In the genomic region with DNA sequence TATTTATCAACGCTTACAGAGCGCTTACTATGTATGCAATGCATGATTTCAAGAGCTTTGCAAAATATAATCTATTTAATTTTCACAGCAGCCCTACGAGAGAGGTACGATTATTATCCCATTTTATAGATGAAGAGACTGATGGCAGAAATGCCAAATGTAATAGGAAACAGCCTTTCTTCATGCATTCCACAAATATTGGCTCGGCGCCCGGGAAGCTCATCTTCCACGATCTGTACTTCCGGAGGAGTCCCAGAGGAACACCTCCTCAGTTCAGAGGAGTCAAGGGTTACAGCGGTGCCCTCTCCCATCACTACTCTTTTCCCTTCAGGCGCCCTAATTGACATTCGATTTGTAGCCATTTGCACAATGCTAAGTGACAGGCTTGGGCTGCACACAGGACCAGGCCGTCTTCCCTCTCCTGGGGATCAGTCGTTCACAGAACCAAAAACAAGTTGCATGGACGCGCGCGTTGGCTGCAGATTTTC, we compare ENCODE assay signal across 8 cellular contexts. TPM values are rescaled to one million over a fixed set of nuclear protein-coding genes. Genes with fewer than 3 reads are reported as not detected.
A peak's percentile ranks its signal among the peaks of the same experiment; 100 is the strongest.
DNase-seq lines count a peak whose midpoint lies in the region; ATAC-seq and TF ChIP-seq lines count a peak whose summit lies in the region.

No MANE protein-coding gene starts in this region.

- intact Hi-C loops in A673 (cut with micrococcal nuclease; ENCODE audit: unreplicated experiment) (loop anchor here (1.0 to 10.0 kb wide), 2 partner anchors 254 to 385 kb away; a partner anchor contains a TSS), MCF 10A (cut with micrococcal nuclease) (loop anchor here (1.0 to 5.0 kb wide), 3 partner anchors 65 to 273 kb away; a partner anchor contains a TSS), right lobe of liver (cut with DNase I) (loop anchor here (5.0 kb wide), 2 partner anchors 128 to 133 kb away; no protein-coding TSS in a partner anchor), upper lobe of right lung (cut with DNase I) (loop anchor here (5.0 kb wide), 1 partner anchor 133 kb away; no protein-coding TSS in a partner anchor)

- BruUV-seq in A673 (replicated peaks; lab: Mats Ljungman, UMichigan), result TSS peak; percentile 83
- TSS peak; percentile 93 for BruUV-seq in MCF 10A (replicated peaks; lab: Mats Ljungman, UMichigan)

- peak overlapping the region; percentile 71 for H3K27ac Mint-ChIP-seq in MCF 10A (ENCODE audit: low read depth, unreplicated experiment)

- CTCF ChIA-PET in A673 (lab: Charles Lee) (no interaction called here), MCF 10A (lab: Yijun Ruan, JAX) (interaction anchor here (0.6 to 5.8 kb wide), 6 partner anchors 40 to 249 kb away, joined by 3 to 67 read pairs (median 4); no protein-coding TSS in a partner anchor)

- in situ Hi-C loops in GM23248 (cut with MboI), result no loop called here

- H3K9me3 Mint-ChIP-seq in MCF 10A (ENCODE audit: unreplicated experiment), result no peaks in the 10 kb centered on the region

- no peak overlapping the region for H3K4me3 Mint-ChIP-seq in MCF 10A (ENCODE audit: unreplicated experiment)

- ATAC-seq in right lobe of liver, result no peak
- no peak for ATAC-seq in upper lobe of right lung
- ATAC-seq in HG03460 (IDR thresholded peaks at IDR 0.05; ENCODE audit: unreplicated experiment), result no peak

- no peaks in the 10 kb centered on the region for H3K9me3 ChIP-seq in A673 (ENCODE audit: low read depth, low read length, poor library complexity, severe bottlenecking)
- H3K9me3 ChIP-seq in GM23248 (ENCODE audit: low read depth), result no peaks in the 10 kb centered on the region
- H3K9me3 ChIP-seq in right lobe of liver, result no peaks in the 10 kb centered on the region
- H3K9me3 ChIP-seq in upper lobe of right lung, result no peaks in the 10 kb centered on the region

- H3K9me2 ChIP-seq in GM23248 (ENCODE audit: insufficient read depth), result no peaks in the 10 kb centered on the region

- H3K4me1 ChIP-seq in A673 (ENCODE audit: insufficient read depth, low read length, poor library complexity, severe bottlenecking) (peaks cover 40% of the 10 kb centered on the region), GM23248 (ENCODE audit: insufficient read depth) (peaks cover 33% of the 10 kb centered on the region), right lobe of liver (peaks cover 0 to 35% (median 15%) of the 10 kb centered on the region in 4 donors), upper lobe of right lung (peaks cover 43% of the 10 kb centered on the region)

- WGBS in GM23248 (ENCODE audit: low coverage in 1 of 2, low lambda C conversion rate in 2 of 2, missing lambda C conversion rate in 2 of 2), 2 experiments, result 8 to 12% methylated on average over 18 of the region's 18 CpGs
- 12% methylated on average over 13 of the region's 18 CpGs for WGBS in right lobe of liver (ENCODE audit: insufficient coverage, low coverage, low lambda C conversion rate, missing lambda C conversion rate)

- H3K4me3 ChIP-seq in A673 (ENCODE audit: low read depth, low read length, poor library complexity, severe bottlenecking), result peak overlapping the region; percentile 88
- peak overlapping the region; percentile 64 for H3K4me3 ChIP-seq in GM23248
- peak overlapping the region in 2 of 3 donors; percentile 69 to 85 for H3K4me3 ChIP-seq in right lobe of liver
- peak overlapping the region; percentile 64 for H3K4me3 ChIP-seq in upper lobe of right lung

- no peaks in the 10 kb centered on the region for H3K27me3 Mint-ChIP-seq in MCF 10A (ENCODE audit: insufficient read depth, unreplicated experiment)

- H3K27ac ChIP-seq in A673 (ENCODE audit: low read depth, low read length, poor library complexity, severe bottlenecking), result peak overlapping the region; percentile 100
- peak overlapping the region; percentile 93 for H3K27ac ChIP-seq in GM23248
- H3K27ac ChIP-seq in right lobe of liver, result peak overlapping the region; percentile 45 to 99 (median 95)
- peak overlapping the region; percentile 94 for H3K27ac ChIP-seq in upper lobe of right lung

- POLR2A ChIA-PET in A673 (lab: Charles Lee; ENCODE audit: low non-redundant PET), result no interaction called here
- POLR2A ChIA-PET in MCF 10A (lab: Yijun Ruan, JAX), result interaction anchor here (0.6 to 5.9 kb wide), 17 partner anchors 9 to 254 kb away, joined by 3 to 59 read pairs (median 7); a partner anchor contains a TSS

- H3K4me1 Mint-ChIP-seq in MCF 10A (ENCODE audit: insufficient read depth, unreplicated experiment), result peaks cover 10% of the 10 kb centered on the region

- H3F3A ChIP-seq in GM23248 (ENCODE audit: insufficient read depth), result peaks cover 56% of the 10 kb centered on the region

- peak overlapping the region; percentile 70 for H3K4me2 ChIP-seq in GM23248 (ENCODE audit: unreplicated experiment)

- peaks cover 52% of the 10 kb centered on the region for H3K79me2 ChIP-seq in GM23248 (ENCODE audit: insufficient read depth)

- H3K36me3 ChIP-seq in A673 (ENCODE audit: insufficient read depth, low read length, poor library complexity, severe bottlenecking) (no peaks in the 10 kb centered on the region), GM23248 (ENCODE audit: low read depth) (no peaks in the 10 kb centered on the region), right lobe of liver (no peaks in the 10 kb centered on the region), upper lobe of right lung (no peaks in the 10 kb centered on the region)

- peak; percentile 98 for DNase-seq in A673 (ENCODE audit: low spot score)
- DNase-seq in GM23248, result peak; percentile 78
- peak; percentile 74 for DNase-seq in NCI-H345 treated with DMSO at 0.1 percent for 48 hours (lab: John Stamatoyannopoulos, UW; ENCODE audit: unreplicated experiment)
- DNase-seq in MCF 10A (ENCODE audit: unreplicated experiment), result peak; percentile 84
- DNase-seq in right lobe of liver, result peak; percentile 74 to 80 (median 79)
- peak; percentile 77 for DNase-seq in upper lobe of right lung
- no peak for DNase-seq in stimulated activated CD8-positive, alpha-beta memory T cell treated with anti-CD3 and anti-CD28 coated beads, Interleukin-4, amount 100 ng/mL, for 48 hours

- no peaks in the 10 kb centered on the region for H3K36me3 Mint-ChIP-seq in MCF 10A (ENCODE audit: insufficient read depth, unreplicated experiment)

- peak overlapping the region; percentile 50 for H3K9ac ChIP-seq in GM23248

- TF ChIP-seq POLR2A in right lobe of liver (IDR thresholded peaks at IDR 0.05), result no peak

- H3K27me3 ChIP-seq in A673 (replicated peaks; ENCODE audit: insufficient read depth, low read depth, low read length, poor library complexity), result no peaks in the 10 kb centered on the region
- H3K27me3 ChIP-seq in GM23248 (replicated peaks; ENCODE audit: insufficient read depth), result no peaks in the 10 kb centered on the region
- no peaks in the 10 kb centered on the region for H3K27me3 ChIP-seq in right lobe of liver
- H3K27me3 ChIP-seq in upper lobe of right lung, result no peaks in the 10 kb centered on the region

- H2AFZ ChIP-seq in GM23248, result peak overlapping the region; percentile 57

- TF ChIP-seq CTCF in A673 (conservative IDR thresholded peaks at IDR 0.05; ENCODE audit: low read depth, low read length), result no peak
- no peak for TF ChIP-seq CTCF in MCF 10A (IDR thresholded peaks at IDR 0.05; ENCODE audit: unreplicated experiment)
- TF ChIP-seq CTCF in right lobe of liver (IDR thresholded peaks at IDR 0.05), result no peak
- TF ChIP-seq CTCF in upper lobe of right lung (IDR thresholded peaks at IDR 0.05), result no peak

- no peaks in the 10 kb centered on the region for H4K20me1 ChIP-seq in GM23248 (ENCODE audit: insufficient read depth)

RNA-seq across cellular contexts. Expression of a gene that starts 1.1 kb away (rescaled TPM):
- total RNA-seq in A673 (2021), result 76.5 and 76.7 TPM in 2 replicates
- total RNA-seq in GM23248 (2014; rRNA removed; shearing (Covaris generic)), result 35.2 and 39.5 TPM in 2 replicates
- polyA plus RNA-seq in GM23248 (2016; fragmentation: Nextera tagmentation; extraction: Ambion mirVana), result 13.5 and 13.9 TPM in 2 replicates
- 46.9 and 52.1 TPM in 2 replicates for total RNA-seq in MCF 10A (2022)
- 10 to 100 TPM; 33.5 to 54.4 (median 47.8) TPM for total RNA-seq in right lobe of liver
- total RNA-seq in upper lobe of right lung, result 63.8 TPM

RNA-seq across cellular contexts. Expression of a gene that starts 9.0 kb away (rescaled TPM):
- total RNA-seq in A673 (2021) (226 and 241 TPM in 2 replicates), MCF 10A (2022) (237 and 252 TPM in 2 replicates), right lobe of liver (10 to 100 TPM; 67.2 to 82.6 (median 73.6) TPM), upper lobe of right lung (101 TPM)
- 224 and 231 TPM in 2 replicates for total RNA-seq in GM23248 (2014; rRNA removed; shearing (Covaris generic))
- 584 and 619 TPM in 2 replicates for polyA plus RNA-seq in GM23248 (2016; fragmentation: Nextera tagmentation; extraction: Ambion mirVana)
